In the genomic region with DNA sequence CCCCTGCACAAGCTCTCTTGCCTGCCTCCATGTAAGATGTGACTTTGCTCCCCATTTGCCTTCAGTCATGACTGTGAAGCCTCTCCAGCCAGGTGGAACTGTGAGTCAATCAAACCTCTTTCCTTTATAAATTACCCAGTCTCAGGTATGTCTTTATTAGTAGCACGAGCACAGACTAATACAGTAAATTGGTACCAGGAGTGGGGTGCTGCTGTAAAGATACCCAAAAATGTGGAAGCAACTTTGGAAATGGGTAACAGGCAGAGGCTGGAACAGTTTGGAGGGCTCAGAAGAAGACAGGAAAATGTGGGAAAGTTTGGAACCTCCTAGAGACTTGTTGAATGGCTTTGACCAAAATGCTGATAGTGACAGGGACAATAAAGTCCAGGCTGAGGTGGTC, we compare ENCODE assay signal across 5 cellular contexts.
DNase-seq lines count a peak whose midpoint lies in the region; ATAC-seq, FAIRE-seq and TF ChIP-seq lines count a peak whose summit lies in the region.
"Not testable (repeated sequence)": the region's sequence is repeated elsewhere in the genome, so short reads cannot be mapped to it uniquely, and the experiment has no call there.

No MANE protein-coding gene starts in this region.

- H3K4me2 ChIP-seq in A549; K562 (ENCODE audit: insufficient read depth, low read length): not testable (repeated sequence)

- not testable (repeated sequence) for H3K9me1 ChIP-seq in K562 (ENCODE audit: control insufficient read depth, insufficient read depth, low read length)

- H3K79me2 ChIP-seq in K562 (ENCODE audit: control insufficient read depth, insufficient read depth, low read length) = not testable (repeated sequence)

- not testable (repeated sequence) for H3K4me1 ChIP-seq in A549; K562 (replicated peaks in 1 of 2; ENCODE audit: control insufficient read depth in 2 of 2, insufficient read depth in 2 of 2, low read length in 2 of 2)

- FAIRE-seq in A549 (lab: Jason Lieb, UNC); K562 (lab: Jason Lieb, UNC): not testable (repeated sequence)

- peaks cover 11% of the 10 kb centered on the region for H3K9me3 ChIP-seq in A549
- H3K9me3 ChIP-seq in K562 (replicated peaks; ENCODE audit: control insufficient read depth, insufficient read depth, low read depth, low read length) = not testable (repeated sequence)

- TF ChIP-seq RAD21 in A549 (conservative IDR thresholded peaks at IDR 0.05 in 1 of 2, IDR thresholded peaks at IDR 0.05 in 1 of 2); K562 (CRISPR knock-in tag; conservative IDR thresholded peaks at IDR 0.05 in 1 of 2, IDR thresholded peaks at IDR 0.05 in 1 of 2): not testable (repeated sequence)

- not testable (repeated sequence) for BruUV-seq in K562 (replicated peaks; lab: Mats Ljungman, UMichigan)

- not testable (repeated sequence) for H3K9ac ChIP-seq in K562 (ENCODE audit: insufficient read depth in 1 of 2, low read depth in 2 of 2, low read length in 2 of 2)

- not testable (repeated sequence) for H3K27ac ChIP-seq in A549; K562 (ENCODE audit: extremely low read depth, low read depth, low read length)
- peak overlapping the region; percentile 85 for H3K27ac ChIP-seq in VCaP

- not testable (repeated sequence) for TF ChIP-seq POLR2A in A549 (IDR thresholded peaks at IDR 0.05; ENCODE audit: low read length); K562 (conservative IDR thresholded peaks at IDR 0.05)

- in situ Hi-C loops in K562 (cut with MboI) = not testable (repeated sequence)

- not testable (repeated sequence) for ATAC-seq in A549; K562; stimulated activated naive B cell treated with anti-CD40 and anti-IgM and Interleukin-4, amounts not matched to agents 10 μg/mL and 1 μg/mL and 100 μg/mL, for 72 hours (replicated peaks)

- not testable (repeated sequence) for H3K27me3 Mint-ChIP-seq in activated naive CD8-positive, alpha-beta T cell treated with anti-CD3 and anti-CD28 coated beads for 36 hours; stimulated activated naive B cell treated with anti-CD40 and anti-IgM and Interleukin-4, amounts not matched to agents 10 μg/mL and 1 μg/mL and 100 μg/mL, for 72 hours

- H3K4me3 Mint-ChIP-seq in activated naive CD8-positive, alpha-beta T cell treated with anti-CD3 and anti-CD28 coated beads for 36 hours; stimulated activated naive B cell treated with anti-CD40 and anti-IgM and Interleukin-4, amounts not matched to agents 10 μg/mL and 1 μg/mL and 100 μg/mL, for 72 hours: not testable (repeated sequence)

- not testable (repeated sequence) for H2AFZ ChIP-seq in K562 (ENCODE audit: low read depth, low read length)

- DNase-seq in A549 (ENCODE audit: low read depth in 1 of 2, low spot score in 1 of 2); activated naive CD8-positive, alpha-beta T cell treated with anti-CD3 and anti-CD28 coated beads for 36 hours; K562 (ENCODE audit: extremely low read depth in 1 of 4, low spot score in 3 of 4); stimulated activated naive B cell treated with anti-CD40 and anti-IgM and Interleukin-4, amounts not matched to agents 10 μg/mL and 1 μg/mL and 100 μg/mL, for 72 hours: not testable (repeated sequence)

- CTCF ChIA-PET in A549 (lab: Yijun Ruan, JAX); K562 (lab: Yijun Ruan, JAX; ENCODE audit: low intra/inter-chr PET ratio): not testable (repeated sequence)

- peak overlapping the region; percentile 22 for H3K27ac Mint-ChIP-seq in activated naive CD8-positive, alpha-beta T cell treated with anti-CD3 and anti-CD28 coated beads for 36 hours
- peak overlapping the region; percentile 65 for H3K27ac Mint-ChIP-seq in stimulated activated naive B cell treated with anti-CD40 and anti-IgM and Interleukin-4, amounts not matched to agents 10 μg/mL and 1 μg/mL and 100 μg/mL, for 72 hours

- POLR2A ChIA-PET in A549 (lab: Yijun Ruan, JAX); K562 (lab: Yijun Ruan, JAX): not testable (repeated sequence)

- H4K20me1 ChIP-seq in K562 (replicated peaks; ENCODE audit: control insufficient read depth, insufficient read depth, low read length) = not testable (repeated sequence)

- not testable (repeated sequence) for H3K4me3 ChIP-seq in A549, K562

- 92% methylated on average over 1 of the region's 1 CpG for WGBS in A549 (ENCODE audit: missing lambda C conversion rate)
- 59% methylated on average over 1 of the region's 1 CpG for WGBS in K562 (ENCODE audit: insufficient coverage, low coverage, missing lambda C conversion rate)

- not testable (repeated sequence) for H3K36me3 ChIP-seq in K562 (ENCODE audit: control insufficient read depth, insufficient read depth, low read length)

- H3K27me3 ChIP-seq in K562 (ENCODE audit: control insufficient read depth in 2 of 2, insufficient read depth in 2 of 2, low read length in 2 of 2) = not testable (repeated sequence)

- intact Hi-C loops in K562 (cut with micrococcal nuclease) = not testable (repeated sequence)

- H3K36me3 Mint-ChIP-seq in activated naive CD8-positive, alpha-beta T cell treated with anti-CD3 and anti-CD28 coated beads for 36 hours = peaks cover 48% of the 10 kb centered on the region
- peaks cover 17 to 40% of the 10 kb centered on the region in 2 donors for H3K36me3 Mint-ChIP-seq in stimulated activated naive B cell treated with anti-CD40 and anti-IgM and Interleukin-4, amounts not matched to agents 10 μg/mL and 1 μg/mL and 100 μg/mL, for 72 hours

- H3K9me3 Mint-ChIP-seq in activated naive CD8-positive, alpha-beta T cell treated with anti-CD3 and anti-CD28 coated beads for 36 hours = peaks cover 17% of the 10 kb centered on the region
- peaks cover 14 to 15% of the 10 kb centered on the region in 2 donors for H3K9me3 Mint-ChIP-seq in stimulated activated naive B cell treated with anti-CD40 and anti-IgM and Interleukin-4, amounts not matched to agents 10 μg/mL and 1 μg/mL and 100 μg/mL, for 72 hours

- H3K4me1 Mint-ChIP-seq in activated naive CD8-positive, alpha-beta T cell treated with anti-CD3 and anti-CD28 coated beads for 36 hours = not testable (repeated sequence)
- peaks cover 15 to 24% of the 10 kb centered on the region in 2 donors for H3K4me1 Mint-ChIP-seq in stimulated activated naive B cell treated with anti-CD40 and anti-IgM and Interleukin-4, amounts not matched to agents 10 μg/mL and 1 μg/mL and 100 μg/mL, for 72 hours

- not testable (repeated sequence) for TF ChIP-seq EP300 in A549 (IDR thresholded peaks at IDR 0.05); K562 (IDR thresholded peaks at IDR 0.05; ENCODE audit: low read length)

- TF ChIP-seq CTCF in A549 (IDR thresholded peaks at IDR 0.05); VCaP (conservative IDR thresholded peaks at IDR 0.05); K562 (IDR thresholded peaks at IDR 0.05 in 2 of 3, conservative IDR thresholded peaks at IDR 0.05 in 1 of 3; ENCODE audit: insufficient read depth in 2 of 3, low read depth in 1 of 3, low read length in 3 of 3): not testable (repeated sequence)

TF ChIP-seq in A549, 52 proteins besides CTCF, POLR2A, EP300 and RAD21:
- TF ChIP-seq ZFP36 (IDR thresholded peaks at IDR 0.05; ENCODE audit: borderline replicate concordance, partially characterized antibody) = peak; percentile 1
TF ChIP-seq in A549: peak in this region for 1; not testable (repeated sequence) for 51.

TF ChIP-seq in K562, 482 proteins besides CTCF, POLR2A, EP300 and RAD21:
- TF ChIP-seq TRIM28 (IDR thresholded peaks at IDR 0.05) (peak; percentile 71), TRIM24 (IDR thresholded peaks at IDR 0.05) (0 out of 4 replicates have a peak, but pooled peaks of 1 of the 2 experiments have one; percentile 18), ZNF707 (CRISPR knock-in tag; conservative IDR thresholded peaks at IDR 0.05) (peak; percentile 98)
